9 cellular contexts compared by ENCODE assay signal in the genomic region with DNA sequence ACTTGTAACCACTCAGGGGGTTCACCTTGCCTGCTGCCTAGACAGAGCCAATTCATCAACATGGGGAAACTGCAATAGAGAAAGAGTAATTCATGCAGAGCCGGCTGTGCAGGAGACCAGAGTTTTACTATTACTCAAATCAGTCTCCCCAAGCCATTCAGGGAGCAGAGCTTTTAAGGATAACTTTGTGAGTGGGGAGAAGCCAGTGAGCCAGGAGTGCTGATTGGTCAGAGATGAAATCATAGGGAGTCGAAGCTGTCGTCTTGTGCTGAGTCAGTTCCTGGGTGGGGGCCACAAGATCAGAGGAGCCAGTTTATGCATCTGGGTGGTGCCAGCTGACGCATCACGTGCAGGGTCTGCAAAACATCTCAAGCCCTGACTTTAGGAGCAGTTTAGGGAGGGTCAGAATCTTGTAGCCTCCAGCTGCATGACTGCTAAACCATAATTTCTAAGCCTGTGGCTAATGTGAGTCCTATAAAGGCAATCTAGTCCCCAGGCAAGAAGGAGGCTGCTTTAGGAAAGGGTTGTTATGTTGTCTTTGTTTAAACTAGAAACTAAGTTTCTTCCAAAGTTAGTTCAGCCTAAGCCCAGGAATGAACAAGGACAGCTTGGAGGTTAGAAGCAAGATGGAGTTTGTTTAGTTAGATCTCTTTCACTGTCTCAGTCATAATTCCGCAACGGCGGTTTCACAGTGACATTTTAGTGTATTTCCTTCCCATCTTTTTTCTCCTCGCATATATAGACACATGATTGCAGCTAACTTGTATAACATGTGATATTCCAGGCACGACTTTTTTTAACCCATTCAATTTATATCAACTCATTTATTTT.
DNase-seq lines count a peak whose midpoint lies in the region; ATAC-seq and TF ChIP-seq lines count a peak whose summit lies in the region.
"Had no signal": no experiment of that assay in that cellular context is flagged by ENCODE, and none has a peak within 500 bp of the region (broad histone marks: within the 10 kb centered on the region; RNA-seq: fewer than 3 reads in every experiment).

No MANE protein-coding gene starts in this region.

- peaks cover 9% of the 10 kb centered on the region for H3K36me3 Mint-ChIP-seq in glutamatergic neuron (ENCODE audit: unreplicated experiment)

- H3K4me1 Mint-ChIP-seq in glutamatergic neuron (ENCODE audit: low read depth, unreplicated experiment) = peaks cover 35% of the 10 kb centered on the region

- TF ChIP-seq CTCF in epithelial cell of proximal tubule (conservative IDR thresholded peaks at IDR 0.05; ENCODE audit: low read depth, low read length) (no peak), glutamatergic neuron (IDR thresholded peaks at IDR 0.05; ENCODE audit: partially characterized antibody, unreplicated experiment) (no peak)

- H3K4me3 ChIP-seq in Jurkat, Clone E6-1 (ENCODE audit: low read length) = no peak overlapping the region
- no peak overlapping the region for H3K4me3 ChIP-seq in epithelial cell of proximal tubule (ENCODE audit: low read depth, low read length)
- H3K4me3 ChIP-seq: left lung had no signal

- ATAC-seq in activated CD4-positive, CD25-positive, alpha-beta regulatory T cell treated with anti-CD3 and anti-CD28 coated beads, Interleukin-2, amount 50 U/mL, for 24 hours = peak; percentile 67 to 72
- ATAC-seq in GM18498 (IDR thresholded peaks at IDR 0.05; ENCODE audit: unreplicated experiment) = no peak
- ATAC-seq: left lung had no signal

- peaks cover 3% of the 10 kb centered on the region for H3K9me3 Mint-ChIP-seq in glutamatergic neuron (ENCODE audit: unreplicated experiment)

- no peak overlapping the region for H3K27ac Mint-ChIP-seq in glutamatergic neuron (ENCODE audit: unreplicated experiment)

- H3K4me3 Mint-ChIP-seq in glutamatergic neuron (ENCODE audit: unreplicated experiment) = no peak overlapping the region

- peak; percentile 41 for DNase-seq in Jurkat, Clone E6-1 (ENCODE audit: low read depth, low spot score)
- peak; percentile 26 for DNase-seq in epithelial cell of proximal tubule (ENCODE audit: low read depth)
- peak; percentile 69 for DNase-seq in stimulated activated CD4-positive, alpha-beta T cell treated with anti-CD3 and anti-CD28 coated beads, Interleukin-4, amount 100 ng/mL, for 24 hours
- DNase-seq in glutamatergic neuron = no peak
- no peak for DNase-seq in NCI-H1048 (lab: John Stamatoyannopoulos, UW)
- DNase-seq in COR-L47 (lab: John Stamatoyannopoulos, UW) = no peak

- H3K27me3 Mint-ChIP-seq in glutamatergic neuron (ENCODE audit: unreplicated experiment) = peaks cover 3% of the 10 kb centered on the region

Comparison
In these comparisons a context has a peak if more than half of its experiments do, and no peak if none do; other contexts are left out.
1. DNase-seq: peak in Jurkat, Clone E6-1 (single experiment), epithelial cell of proximal tubule (single experiment) and stimulated activated CD4-positive, alpha-beta T cell treated with anti-CD3 and anti-CD28 coated beads, Interleukin-4, amount 100 ng/mL, for 24 hours (single experiment); none in glutamatergic neuron (single experiment), NCI-H1048 (single experiment) and COR-L47 (single experiment).